In genomic region chr2:110955045-110955444, GRCh38 we compare ENCODE assay signal across 2 cellular contexts.
A peak's percentile ranks its signal among the peaks of the same experiment; 100 is the strongest.
TF ChIP-seq lines count a peak whose summit lies in the region.

No MANE protein-coding gene starts in this region.

TF ChIP-seq in GM23338, 12 proteins besides CTCF, POLR2A, EP300 and RAD21:
- TF ChIP-seq REST (IDR thresholded peaks at IDR 0.05; ENCODE audit: unreplicated experiment): no peak
- TF ChIP-seq ZNF331 (CRISPR knock-in tag; IDR thresholded peaks at IDR 0.05; ENCODE audit: low read depth): no peak
- TF ChIP-seq EZH2phosphoT487 (IDR thresholded peaks at IDR 0.05; ENCODE audit: unreplicated experiment): no peak
- no peak for TF ChIP-seq CREB1 (CRISPR knock-in tag; IDR thresholded peaks at IDR 0.05; ENCODE audit: low read depth)
- no peak for TF ChIP-seq ZNF462 (CRISPR knock-in tag; IDR thresholded peaks at IDR 0.05)
- TF ChIP-seq EZH2 (IDR thresholded peaks at IDR 0.05; ENCODE audit: low read depth, unreplicated experiment): no peak
- TF ChIP-seq ETS1 (IDR thresholded peaks at IDR 0.05): no peak
- no peak for TF ChIP-seq POLR2AphosphoS5 (IDR thresholded peaks at IDR 0.05; ENCODE audit: low read depth)
- TF ChIP-seq ZNF114 (CRISPR knock-in tag; IDR thresholded peaks at IDR 0.05): no peak
- TF ChIP-seq STAT1 (IDR thresholded peaks at IDR 0.05; ENCODE audit: unreplicated experiment): no peak

TF ChIP-seq in K562, 482 proteins besides CTCF, POLR2A, EP300 and RAD21:
- no peak for TF ChIP-seq NKRF (IDR thresholded peaks at IDR 0.05; ENCODE audit: borderline replicate concordance)
- peak; percentile 67 for TF ChIP-seq ZNF316 (IDR thresholded peaks at IDR 0.05)
- peak; percentile 18; the same call in 1 of the 2 replicates for TF ChIP-seq MAFF (IDR thresholded peaks at IDR 0.05; ENCODE audit: low read length)
- 0 out of 2 replicates have a peak, but pooled peaks have one; percentile 8 for TF ChIP-seq MAFG (tag; conservative IDR thresholded peaks at IDR 0.05)
TF ChIP-seq in K562: peak in this region for 3.
